ENCODE assay signal across 8 cellular contexts in genomic region chr15:82951472-82952155, GRCh38. TPM values are rescaled to one million over a fixed set of nuclear protein-coding genes. Genes with fewer than 3 reads are reported as not detected.
DNase-seq lines count a peak whose midpoint lies in the region; ATAC-seq, FAIRE-seq and TF ChIP-seq lines count a peak whose summit lies in the region.

No MANE protein-coding gene starts in this region.

- peaks cover 42% of the 10 kb centered on the region for H3K4me1 ChIP-seq in body of pancreas

- no peaks in the 10 kb centered on the region for H3K36me3 ChIP-seq in body of pancreas (replicated peaks in 1 of 2; ENCODE audit: insufficient read depth in 1 of 2, low read depth in 2 of 2)

- peak overlapping the region; percentile 38 for H3K4me3 ChIP-seq in AG09309 (ENCODE audit: control insufficient read depth, low read depth, low read length)
- H3K4me3 ChIP-seq in body of pancreas, result peak overlapping the region; percentile 64 to 76

- TF ChIP-seq POLR2A in body of pancreas (IDR thresholded peaks at IDR 0.05) (peak; percentile 6 to 47 (median 45)), GM12892 (IDR thresholded peaks at IDR 0.05; ENCODE audit: low read depth, low read length) (no peak)

- FAIRE-seq in GM12892 (lab: Jason Lieb, UNC), result no peak

- no peak for DNase-seq in AG09309 (ENCODE audit: low read depth)
- DNase-seq in HPDE6-E6E7 (ENCODE audit: extremely low spot score), result peak; percentile 43
- peak in 3 of 4 donors; percentile 27 to 31 (median 29) for DNase-seq in body of pancreas
- peak; percentile 1 for DNase-seq in mesenteric fat pad (ENCODE audit: low spot score)
- DNase-seq in GM12892 (ENCODE audit: insufficient read length), result no peak
- DNase-seq in effector CD8-positive, alpha-beta T cell (lab: John Stamatoyannopoulos, UW), result no peak
- no peak for DNase-seq in amniotic stem cell (lab: John Stamatoyannopoulos, UW)

- ATAC-seq in body of pancreas (peak; percentile 5), GM18519 (IDR thresholded peaks at IDR 0.05; ENCODE audit: low FRiP score, unreplicated experiment) (no peak)

- peak overlapping the region; percentile 93 to 99 (median 96) for H3K27ac ChIP-seq in body of pancreas

- TF ChIP-seq CTCF in AG09309 (IDR thresholded peaks at IDR 0.05; ENCODE audit: control insufficient read depth, insufficient read depth, low read depth, low read length, missing control alignments) (no peak), body of pancreas (IDR thresholded peaks at IDR 0.05) (no peak)

- no peaks in the 10 kb centered on the region for H3K9me3 ChIP-seq in body of pancreas

- WGBS in body of pancreas, 2 donors, result 6 to 20% methylated on average over 13 of the region's 13 CpGs

- no peaks in the 10 kb centered on the region for H3K27me3 ChIP-seq in body of pancreas

- intact Hi-C loops in body of pancreas (cut with DNase I), result no loop called here

RNA-seq across cellular contexts. Expression of gene HOMER2, which starts 0.9 kb away (rescaled TPM):
- 100 to 1,000 TPM; 331 to 469 TPM for total RNA-seq in body of pancreas
- 2.9 TPM for total RNA-seq in mesenteric fat pad
- polyA plus RNA-seq in GM12892 (2012; ENCODE audit: missing spikeins), result 3.3 TPM

RNA-seq across cellular contexts. Expression of gene RAMAC, which starts 34.4 kb away (rescaled TPM):
- total RNA-seq in body of pancreas (10 to 100 TPM in 1 of 2 donors, 1 to 10 TPM in 1; 9.1 to 12.2 TPM), mesenteric fat pad (14.1 TPM)
- 36.5 TPM for polyA plus RNA-seq in GM12892 (2012; ENCODE audit: missing spikeins)

RNA-seq across cellular contexts. Expression of gene C15orf40, which starts 59.8 kb away (rescaled TPM):
- total RNA-seq in body of pancreas, result 1 to 10 TPM; 9.3 to 9.6 TPM
- 21.5 TPM for total RNA-seq in mesenteric fat pad
- 47.3 TPM for polyA plus RNA-seq in GM12892 (2012; ENCODE audit: missing spikeins)

Comparison
In these comparisons a context has a peak if more than half of its experiments do, and no peak if none do; other contexts are left out.
1. DNase-seq: peak in HPDE6-E6E7 (single experiment), body of pancreas (3 of 4) and mesenteric fat pad (single experiment); none in AG09309 (single experiment), GM12892 (single experiment), effector CD8-positive, alpha-beta T cell (single experiment) and amniotic stem cell (single experiment).
2. RNA of gene HOMER2, which starts 0.9 kb away (total RNA-seq): 331 to 469 TPM in body of pancreas; 2.9 TPM in mesenteric fat pad (single experiment); every median in the first group is over 10 times any median in the second.